1 cellular context compared by ENCODE assay signal in genomic region chr1:58882322-58882951, GRCh38.
A peak's percentile ranks its signal among the peaks of the same experiment; 100 is the strongest.
TF ChIP-seq lines count a peak whose summit lies in the region.

No MANE protein-coding gene starts in this region.

TF ChIP-seq in HEK293, 187 proteins besides CTCF, POLR2A, EP300 and RAD21 (continued from another document):
- TF ChIP-seq TSHZ1 (tag by site-specific recombination; IDR thresholded peaks at IDR 0.05; ENCODE audit: borderline replicate concordance) (no peak), KLF10 (tag by site-specific recombination; IDR thresholded peaks at IDR 0.05) (no peak), ZNF785 (tag by site-specific recombination; IDR thresholded peaks at IDR 0.05) (no peak), ZNF514 (tag by site-specific recombination; IDR thresholded peaks at IDR 0.05) (no peak), ZNF398 (tag by site-specific recombination; IDR thresholded peaks at IDR 0.05) (peak; percentile 44; the same call in 1 of the 2 replicates), ZEB2 (tag by site-specific recombination; IDR thresholded peaks at IDR 0.05) (no peak), ZNF391 (tag by site-specific recombination; IDR thresholded peaks at IDR 0.05; ENCODE audit: borderline replicate concordance, low read depth) (no peak), ZNF704 (tag by site-specific recombination; IDR thresholded peaks at IDR 0.05) (no peak), ZSCAN18 (tag by site-specific recombination; IDR thresholded peaks at IDR 0.05) (no peak), ELK4 (IDR thresholded peaks at IDR 0.05; ENCODE audit: borderline replicate concordance, low read depth, low read length) (no peak), HOXC10 (CRISPR knock-in tag; IDR thresholded peaks at IDR 0.05) (no peak), ZNF362 (tag by site-specific recombination; IDR thresholded peaks at IDR 0.05) (no peak), EGR2 (tag by site-specific recombination; IDR thresholded peaks at IDR 0.05; ENCODE audit: low read depth) (0 out of 2 replicates have a peak, but pooled peaks have one; percentile 47), ZNF394 (tag by site-specific recombination; IDR thresholded peaks at IDR 0.05; ENCODE audit: borderline replicate concordance) (no peak), ZNF791 (tag by site-specific recombination; IDR thresholded peaks at IDR 0.05) (no peak), ZNF558 (tag by site-specific recombination; IDR thresholded peaks at IDR 0.05) (no peak), SP7 (tag by site-specific recombination; IDR thresholded peaks at IDR 0.05) (no peak), ZNF843 (tag by site-specific recombination; IDR thresholded peaks at IDR 0.05) (0 out of 2 replicates have a peak, but pooled peaks have one; percentile 18)
